ENCODE assay signal across 2 cellular contexts in the genomic region with DNA sequence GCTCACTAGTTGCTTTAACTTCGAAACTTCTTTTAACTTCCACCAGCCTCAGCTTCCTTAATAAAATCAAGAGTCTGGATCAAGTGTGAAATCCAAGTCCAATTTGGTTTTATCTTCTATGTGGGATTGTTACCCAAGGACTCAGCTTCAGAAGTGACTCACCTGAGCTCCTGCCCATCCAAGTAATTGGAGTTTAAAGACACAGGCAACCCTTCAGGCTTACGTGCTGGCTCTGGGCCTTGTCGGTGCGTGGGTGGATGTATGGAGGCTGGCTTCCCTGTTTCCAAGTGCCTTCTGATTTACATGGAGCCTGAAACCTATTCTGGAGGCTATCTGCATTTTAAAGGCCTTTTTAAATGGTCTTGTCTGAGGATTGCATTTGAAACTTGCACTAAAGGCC.
TF ChIP-seq lines count a peak whose summit lies in the region.

No MANE protein-coding gene starts in this region.

TF ChIP-seq in IMR-90, 13 proteins besides CTCF, POLR2A, EP300 and RAD21:
- TF ChIP-seq NFE2L2 (IDR thresholded peaks at IDR 0.05; ENCODE audit: low read depth, low read length), result no peak
- TF ChIP-seq MAZ (IDR thresholded peaks at IDR 0.05; ENCODE audit: borderline replicate concordance, low read depth, low read length), result no peak
- TF ChIP-seq RCOR1 (IDR thresholded peaks at IDR 0.05; ENCODE audit: insufficient replicate concordance, low read length), result no peak
- TF ChIP-seq BHLHE40 (IDR thresholded peaks at IDR 0.05; ENCODE audit: low read depth, low read length), result no peak
- TF ChIP-seq CEBPB (IDR thresholded peaks at IDR 0.05; ENCODE audit: low read depth, low read length), result no peak
- no peak for TF ChIP-seq FOS (IDR thresholded peaks at IDR 0.05; ENCODE audit: low read depth, low read length)
- TF ChIP-seq, protein P1, sequence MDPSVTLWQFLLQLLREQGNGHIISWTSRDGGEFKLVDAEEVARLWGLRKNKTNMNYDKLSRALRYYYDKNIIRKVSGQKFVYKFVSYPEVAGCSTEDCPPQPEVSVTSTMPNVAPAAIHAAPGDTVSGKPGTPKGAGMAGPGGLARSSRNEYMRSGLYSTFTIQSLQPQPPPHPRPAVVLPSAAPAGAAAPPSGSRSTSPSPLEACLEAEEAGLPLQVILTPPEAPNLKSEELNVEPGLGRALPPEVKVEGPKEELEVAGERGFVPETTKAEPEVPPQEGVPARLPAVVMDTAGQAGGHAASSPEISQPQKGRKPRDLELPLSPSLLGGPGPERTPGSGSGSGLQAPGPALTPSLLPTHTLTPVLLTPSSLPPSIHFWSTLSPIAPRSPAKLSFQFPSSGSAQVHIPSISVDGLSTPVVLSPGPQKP (IDR thresholded peaks at IDR 0.05; ENCODE audit: borderline replicate concordance, low read depth, low read length), result no peak
- TF ChIP-seq MXI1 (IDR thresholded peaks at IDR 0.05; ENCODE audit: borderline replicate concordance, low read depth, low read length), result no peak
- no peak for TF ChIP-seq RFX5 (IDR thresholded peaks at IDR 0.05; ENCODE audit: low read depth, low read length)
- no peak for TF ChIP-seq CHD1 (IDR thresholded peaks at IDR 0.05; ENCODE audit: low read depth, low read length)
- no peak for TF ChIP-seq MAFK (IDR thresholded peaks at IDR 0.05; ENCODE audit: low read depth, low read length)
- no peak for TF ChIP-seq SMC3 (IDR thresholded peaks at IDR 0.05; ENCODE audit: low read depth, low read length)
- TF ChIP-seq, protein P2, sequence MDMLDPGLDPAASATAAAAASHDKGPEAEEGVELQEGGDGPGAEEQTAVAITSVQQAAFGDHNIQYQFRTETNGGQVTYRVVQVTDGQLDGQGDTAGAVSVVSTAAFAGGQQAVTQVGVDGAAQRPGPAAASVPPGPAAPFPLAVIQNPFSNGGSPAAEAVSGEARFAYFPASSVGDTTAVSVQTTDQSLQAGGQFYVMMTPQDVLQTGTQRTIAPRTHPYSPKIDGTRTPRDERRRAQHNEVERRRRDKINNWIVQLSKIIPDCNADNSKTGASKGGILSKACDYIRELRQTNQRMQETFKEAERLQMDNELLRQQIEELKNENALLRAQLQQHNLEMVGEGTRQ (IDR thresholded peaks at IDR 0.05; ENCODE audit: low read depth, low read length), result no peak

TF ChIP-seq in SK-N-SH, 30 proteins besides CTCF, POLR2A, EP300 and RAD21:
- TF ChIP-seq TAF1 (IDR thresholded peaks at IDR 0.05; ENCODE audit: borderline replicate concordance, low read depth, low read length) (no peak), RXRA (IDR thresholded peaks at IDR 0.05; ENCODE audit: borderline replicate concordance, low read depth) (no peak), MEF2A (IDR thresholded peaks at IDR 0.05; ENCODE audit: borderline replicate concordance, low read depth) (no peak)
- TF ChIP-seq, protein P3, sequence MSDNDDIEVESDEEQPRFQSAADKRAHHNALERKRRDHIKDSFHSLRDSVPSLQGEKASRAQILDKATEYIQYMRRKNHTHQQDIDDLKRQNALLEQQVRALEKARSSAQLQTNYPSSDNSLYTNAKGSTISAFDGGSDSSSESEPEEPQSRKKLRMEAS (IDR thresholded peaks at IDR 0.05; ENCODE audit: low read depth), result no peak
TF ChIP-seq in SK-N-SH: peak in this region for 0.
